In the genomic region with DNA sequence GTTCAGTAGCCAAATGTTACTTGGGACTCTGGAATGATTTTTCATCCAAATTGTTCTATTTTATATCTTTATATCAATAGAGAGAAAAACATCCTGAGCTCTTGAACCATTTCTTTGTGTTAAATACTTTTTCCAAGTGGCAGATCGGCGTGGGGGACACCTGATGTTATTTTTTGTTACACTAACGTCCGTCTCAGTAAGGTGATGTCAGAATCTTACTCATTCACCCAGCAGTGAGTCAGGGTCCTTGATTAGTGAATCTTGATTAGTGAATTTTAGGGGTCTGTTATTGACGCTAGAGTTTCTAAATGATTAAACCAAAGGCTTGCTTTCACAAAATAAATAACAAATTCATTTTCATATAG, we compare ENCODE assay signal across 8 cellular contexts. TPM values are rescaled to one million over a fixed set of nuclear protein-coding genes. Genes with fewer than 3 reads are reported as not detected.
A peak's percentile ranks its signal among the peaks of the same experiment; 100 is the strongest.
DNase-seq lines count a peak whose midpoint lies in the region; ATAC-seq, FAIRE-seq and TF ChIP-seq lines count a peak whose summit lies in the region.

No MANE protein-coding gene starts in this region.

- H3K4me1 Mint-ChIP-seq in chondrocyte (ENCODE audit: low read depth) (peaks cover 50% of the 10 kb centered on the region), natural killer cell (peaks cover 41 to 43% of the 10 kb centered on the region in 2 donors)

- peaks cover 37% of the 10 kb centered on the region for H3K4me1 ChIP-seq in BLaER1

- no peaks in the 10 kb centered on the region for H3K36me3 ChIP-seq in BLaER1

- H3K4me2 ChIP-seq in BLaER1: peak overlapping the region; percentile 88

- H3K36me3 Mint-ChIP-seq in chondrocyte (ENCODE audit: low read depth) (peaks cover 2% of the 10 kb centered on the region), natural killer cell (no peaks in the 10 kb centered on the region)

- H3K27ac ChIP-seq in BLaER1: no peak overlapping the region

- H3K4me3 ChIP-seq in BLaER1 (peak overlapping the region; percentile 94), LNCaP clone FGC (ENCODE audit: low read depth, low read length) (peak overlapping the region; percentile 75)

- H3K4me3 Mint-ChIP-seq in chondrocyte (ENCODE audit: unreplicated experiment): peak overlapping the region; percentile 81
- H3K4me3 Mint-ChIP-seq in natural killer cell: peak overlapping the region; percentile 75

- H3K9me3 Mint-ChIP-seq in chondrocyte (ENCODE audit: low read depth) (peaks cover 9% of the 10 kb centered on the region), natural killer cell (no peaks in the 10 kb centered on the region)

- no peak overlapping the region for H3K27ac Mint-ChIP-seq in chondrocyte (ENCODE audit: unreplicated experiment)
- peak overlapping the region; percentile 73 to 77 for H3K27ac Mint-ChIP-seq in natural killer cell

- DNase-seq in LNCaP clone FGC (ENCODE audit: low read depth): no peak
- DNase-seq in chondrocyte (ENCODE audit: low spot score): no peak
- DNase-seq in natural killer cell: no peak
- DNase-seq in foreskin melanocyte: no peak
- DNase-seq in COR-L47 (lab: John Stamatoyannopoulos, UW): no peak
- no peak for DNase-seq in D721Med (ENCODE audit: insufficient read length, low spot score)

- H3K27me3 ChIP-seq in BLaER1: no peaks in the 10 kb centered on the region

- intact Hi-C loops in natural killer cell (cut with micrococcal nuclease): no loop called here

- peaks cover 60% of the 10 kb centered on the region for H4K20me1 ChIP-seq in BLaER1

- peak overlapping the region; percentile 95 for H3K9ac ChIP-seq in BLaER1

- ATAC-seq in natural killer cell (no peak), GM21717 (IDR thresholded peaks at IDR 0.05; ENCODE audit: unreplicated experiment) (no peak)

- H3K27me3 Mint-ChIP-seq in chondrocyte (ENCODE audit: low read depth) (no peaks in the 10 kb centered on the region), natural killer cell (ENCODE audit: low read depth in 2 of 2) (peaks cover 0 to 3% of the 10 kb centered on the region in 2 donors)

- no peak for FAIRE-seq in D721Med (lab: Jason Lieb, UNC)

- H3K9me3 ChIP-seq in BLaER1: peaks cover 2% of the 10 kb centered on the region; the same call in 1 of the 2 replicates

- no peak for TF ChIP-seq CTCF in LNCaP clone FGC (IDR thresholded peaks at IDR 0.05; ENCODE audit: control insufficient read depth, extremely low read depth, insufficient read depth)
- TF ChIP-seq CTCF in chondrocyte (IDR thresholded peaks at IDR 0.05): no peak
- TF ChIP-seq CTCF in natural killer cell (IDR thresholded peaks at IDR 0.05): no peak
- no peak for TF ChIP-seq CTCF in D721Med (IDR thresholded peaks at IDR 0.05; ENCODE audit: insufficient read depth, missing control alignments)

RNA-seq across cellular contexts. Expression of a gene that starts 1.7 kb away (rescaled TPM):
- total RNA-seq in chondrocyte (68.0 to 75.4 TPM (median 70.2 TPM) in 3 replicates), natural killer cell (10 to 100 TPM; 27.5 to 38.4 (median 35.6) TPM)

RNA-seq across cellular contexts. Expression of a gene that starts 37.7 kb away (rescaled TPM):
- total RNA-seq in chondrocyte (3.7 to 6.8 TPM (median 4.3 TPM) in 3 replicates), natural killer cell (10 to 100 TPM; 39.9 to 47.3 (median 45.0) TPM)
